Comparison of ENCODE assay signal across 8 cellular contexts in the genomic region with DNA sequence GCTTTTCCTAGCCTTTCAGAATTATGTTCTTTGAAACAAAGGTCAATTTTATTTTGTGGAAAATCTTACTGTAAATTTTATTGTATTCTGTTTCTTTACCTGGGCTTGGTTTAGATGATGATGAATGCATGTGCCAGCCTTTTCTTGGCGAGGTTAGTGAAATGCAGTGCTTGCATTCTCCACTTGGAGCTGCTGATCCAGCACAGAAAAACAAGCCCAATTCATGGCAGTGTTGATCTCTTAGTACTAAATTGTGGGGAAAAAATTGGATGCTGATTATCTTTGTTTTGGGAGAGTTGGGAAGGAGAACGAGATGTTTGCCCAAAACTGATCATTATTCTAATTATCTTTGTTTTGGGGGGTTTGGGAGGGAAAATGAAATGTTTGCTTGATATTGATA. TPM values are rescaled to one million over a fixed set of nuclear protein-coding genes. Genes with fewer than 3 reads are reported as not detected.
DNase-seq lines count a peak whose midpoint lies in the region; ATAC-seq, FAIRE-seq and TF ChIP-seq lines count a peak whose summit lies in the region.

No MANE protein-coding gene starts in this region.

- no peaks in the 10 kb centered on the region for H3K9me3 ChIP-seq in WERI-Rb-1 (ENCODE audit: severe bottlenecking)

- peak overlapping the region in 1 of 2 donors; percentile 8 for H3K27ac Mint-ChIP-seq in natural killer cell treated with Interleukin-12 subunit alpha and Interleukin-12 subunit beta and Interleukin-15 and Interleukin-18, amount 100 ng/mL, for 72 hours

- H3K27ac ChIP-seq in WERI-Rb-1, result no peak overlapping the region

- no peaks in the 10 kb centered on the region for H3K36me3 ChIP-seq in WERI-Rb-1

- TF ChIP-seq CTCF in GM12874 (IDR thresholded peaks at IDR 0.05; ENCODE audit: insufficient read depth, low read depth, low read length), result peak; percentile 44; the same call in 1 of the 2 replicates
- peak; percentile 56 for TF ChIP-seq CTCF in WERI-Rb-1 (IDR thresholded peaks at IDR 0.05; ENCODE audit: low read depth, low read length)
- TF ChIP-seq CTCF in D721Med (IDR thresholded peaks at IDR 0.05; ENCODE audit: insufficient read depth, missing control alignments), result no peak

- H3K27me3 ChIP-seq in WERI-Rb-1 (ENCODE audit: insufficient read depth, low read depth, severe bottlenecking), result no peaks in the 10 kb centered on the region

- no peak overlapping the region for H3K4me3 Mint-ChIP-seq in natural killer cell treated with Interleukin-12 subunit alpha and Interleukin-12 subunit beta and Interleukin-15 and Interleukin-18, amount 100 ng/mL, for 72 hours

- no peak overlapping the region for H3K4me3 ChIP-seq in WERI-Rb-1 (ENCODE audit: low read depth, low read length)

- H3K9me3 Mint-ChIP-seq in natural killer cell treated with Interleukin-12 subunit alpha and Interleukin-12 subunit beta and Interleukin-15 and Interleukin-18, amount 100 ng/mL, for 72 hours, result no peaks in the 10 kb centered on the region

- H3K4me1 Mint-ChIP-seq in natural killer cell treated with Interleukin-12 subunit alpha and Interleukin-12 subunit beta and Interleukin-15 and Interleukin-18, amount 100 ng/mL, for 72 hours (ENCODE audit: low read depth in 2 of 2), result peaks cover 12 to 15% of the 10 kb centered on the region in 2 donors

- peak; percentile 57 for FAIRE-seq in A204.1 (lab: Jason Lieb, UNC)
- FAIRE-seq in islet of Langerhans (lab: Jason Lieb, UNC), result peak; percentile 45
- no peak for FAIRE-seq in D721Med (lab: Jason Lieb, UNC)

- no peak for DNase-seq in WERI-Rb-1
- DNase-seq in natural killer cell treated with Interleukin-12 subunit alpha and Interleukin-12 subunit beta and Interleukin-15 and Interleukin-18, amount 100 ng/mL, for 72 hours (ENCODE audit: low spot score), result no peak
- no peak for DNase-seq in D721Med (ENCODE audit: insufficient read length, low spot score)

- peaks cover 9 to 11% of the 10 kb centered on the region in 2 donors for H3K27me3 Mint-ChIP-seq in natural killer cell treated with Interleukin-12 subunit alpha and Interleukin-12 subunit beta and Interleukin-15 and Interleukin-18, amount 100 ng/mL, for 72 hours

- no peak for ATAC-seq in natural killer cell treated with Interleukin-12 subunit alpha and Interleukin-12 subunit beta and Interleukin-15 and Interleukin-18, amount 100 ng/mL, for 72 hours
- no peak for ATAC-seq in activated CD4-positive, CD25-positive, alpha-beta regulatory T cell treated with anti-CD3 and anti-CD28 coated beads, Interleukin-2, amount 50 U/mL, for 24 hours
- no peak for ATAC-seq in GM18498 (IDR thresholded peaks at IDR 0.05; ENCODE audit: unreplicated experiment)

- no peaks in the 10 kb centered on the region for H3K36me3 Mint-ChIP-seq in natural killer cell treated with Interleukin-12 subunit alpha and Interleukin-12 subunit beta and Interleukin-15 and Interleukin-18, amount 100 ng/mL, for 72 hours

RNA-seq across cellular contexts. Expression of a gene that starts 3.7 kb away (rescaled TPM):
- 10 to 100 TPM in 1 of 2 donors, 1 to 10 TPM in 1; 3.0 to 11.5 TPM for total RNA-seq in natural killer cell treated with Interleukin-12 subunit alpha and Interleukin-12 subunit beta and Interleukin-15 and Interleukin-18, amount 100 ng/mL, for 72 hours

RNA-seq across cellular contexts. Expression of a gene that starts 35.5 kb away (rescaled TPM):
- 10 to 100 TPM; 12.8 to 26.3 TPM for total RNA-seq in natural killer cell treated with Interleukin-12 subunit alpha and Interleukin-12 subunit beta and Interleukin-15 and Interleukin-18, amount 100 ng/mL, for 72 hours
